Comparison of ENCODE assay signal across 9 cellular contexts in the genomic region with DNA sequence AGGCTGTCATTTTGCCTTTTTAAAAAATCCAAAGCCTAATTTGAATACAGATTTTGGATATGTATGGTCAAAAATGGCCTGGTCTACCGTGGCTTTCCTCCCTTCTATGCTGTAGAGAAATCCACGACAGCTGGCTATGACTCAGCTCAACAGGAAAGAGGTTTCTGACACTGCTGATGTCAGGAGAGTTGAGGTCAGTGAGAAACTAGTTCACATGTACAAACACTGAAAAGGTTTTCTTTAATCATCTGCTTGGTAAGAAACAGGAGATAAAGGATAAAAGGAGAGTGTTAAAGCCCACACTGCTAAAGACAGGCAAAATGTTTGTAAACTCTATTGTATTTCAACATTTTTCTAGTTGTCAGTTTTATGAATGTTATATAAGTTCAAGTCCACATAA.
DNase-seq lines count a peak whose midpoint lies in the region; ATAC-seq, FAIRE-seq and TF ChIP-seq lines count a peak whose summit lies in the region.
"Had no signal": no experiment of that assay in that cellular context is flagged by ENCODE, and none has a peak within 500 bp of the region (broad histone marks: within the 10 kb centered on the region; RNA-seq: fewer than 3 reads in every experiment).

No MANE protein-coding gene starts in this region.

- no peak for FAIRE-seq in small intestine (lab: Jason Lieb, UNC)

- TF ChIP-seq POLR2A in esophagus muscularis mucosa (IDR thresholded peaks at IDR 0.05; ENCODE audit: low read depth), result no peak

- no peaks in the 10 kb centered on the region for H3K9me3 Mint-ChIP-seq in CD8-positive, alpha-beta memory T cell
- H3K9me3 Mint-ChIP-seq in activated B cell treated with CpG ODN at 0.5 μM for 24 hours, result no peaks in the 10 kb centered on the region
- H3K9me3 Mint-ChIP-seq: neural crest cell had no signal

- peak overlapping the region in 5 of 7 donors; percentile 6 to 38 (median 29) for H3K4me3 Mint-ChIP-seq in CD8-positive, alpha-beta memory T cell
- no peak overlapping the region for H3K4me3 Mint-ChIP-seq in activated B cell treated with CpG ODN at 0.5 μM for 24 hours
- H3K4me3 Mint-ChIP-seq: neural crest cell had no signal

- no peaks in the 10 kb centered on the region for H3K36me3 ChIP-seq in CD8-positive, alpha-beta memory T cell (ENCODE audit: insufficient read depth, low read length)
- H3K36me3 ChIP-seq in esophagus muscularis mucosa, result no peaks in the 10 kb centered on the region
- no peaks in the 10 kb centered on the region for H3K36me3 ChIP-seq in small intestine (ENCODE audit: control insufficient read depth in 2 of 2, insufficient read depth in 2 of 2, low read length in 2 of 2)

- ATAC-seq in GM19351 (IDR thresholded peaks at IDR 0.05; ENCODE audit: unreplicated experiment) (peak; percentile 97), HG03457 (IDR thresholded peaks at IDR 0.05; ENCODE audit: unreplicated experiment) (peak; percentile 80), activated B cell treated with CpG ODN at 0.5 μM for 24 hours (ENCODE audit: low read depth) (peak; percentile 57)

- H3K4me1 ChIP-seq in CD8-positive, alpha-beta memory T cell (ENCODE audit: insufficient read depth, low read length), result peaks cover 7% of the 10 kb centered on the region
- H3K4me1 ChIP-seq in esophagus muscularis mucosa (peaks cover 0 to 30% (median 20%) of the 10 kb centered on the region in 4 donors), small intestine (ENCODE audit: control insufficient read depth in 2 of 2, insufficient read depth in 1 of 2, low read depth in 1 of 2, low read length in 1 of 2) (no peaks in the 10 kb centered on the region)

- peak overlapping the region; percentile 12 to 87 (median 74) for H3K27ac Mint-ChIP-seq in CD8-positive, alpha-beta memory T cell
- H3K27ac Mint-ChIP-seq in activated B cell treated with CpG ODN at 0.5 μM for 24 hours, result no peak overlapping the region

- CTCF ChIA-PET in CD8-positive, alpha-beta memory T cell (lab: Charles Lee), result no interaction called here
- CTCF ChIA-PET in activated B cell treated with CpG ODN at 0.5 μM for 24 hours (lab: Charles Lee), result interaction anchor here (1.8 kb wide), 1 partner anchor 199 kb away, joined by 8 read pairs; no protein-coding TSS in a partner anchor

- no peaks in the 10 kb centered on the region for H3K27me3 ChIP-seq in CD8-positive, alpha-beta memory T cell (ENCODE audit: insufficient read depth, low read length, poor library complexity, severe bottlenecking)
- H3K27me3 ChIP-seq in esophagus muscularis mucosa, result no peaks in the 10 kb centered on the region
- H3K27me3 ChIP-seq in small intestine (ENCODE audit: control insufficient read depth in 2 of 2, insufficient read depth in 2 of 2, low read length in 2 of 2), result no peaks in the 10 kb centered on the region

- no peak for TF ChIP-seq CTCF in activated B cell treated with CpG ODN at 0.5 μM for 24 hours (IDR thresholded peaks at IDR 0.05)
- no peak for TF ChIP-seq CTCF in esophagus muscularis mucosa (IDR thresholded peaks at IDR 0.05)

- intact Hi-C loops in activated B cell treated with CpG ODN at 0.5 μM for 24 hours (cut with micrococcal nuclease) (no loop called here), esophagus muscularis mucosa (cut with DNase I) (no loop called here)

- peaks cover 0 to 16% (median 0%) of the 10 kb centered on the region in 3 donors for H3K36me3 Mint-ChIP-seq in CD8-positive, alpha-beta memory T cell
- peaks cover 8% of the 10 kb centered on the region for H3K36me3 Mint-ChIP-seq in activated B cell treated with CpG ODN at 0.5 μM for 24 hours (ENCODE audit: low read depth)

- POLR2A ChIA-PET in CD8-positive, alpha-beta memory T cell (lab: Charles Lee), result no interaction called here
- POLR2A ChIA-PET in activated B cell treated with CpG ODN at 0.5 μM for 24 hours (lab: Charles Lee), result interaction anchor here (0.9 kb wide), 1 partner anchor 147 kb away, joined by 3 read pairs; no protein-coding TSS in a partner anchor

- peaks cover 52 to 75% (median 70%) of the 10 kb centered on the region in 3 donors for H3K4me1 Mint-ChIP-seq in CD8-positive, alpha-beta memory T cell
- peaks cover 20% of the 10 kb centered on the region for H3K4me1 Mint-ChIP-seq in activated B cell treated with CpG ODN at 0.5 μM for 24 hours

- peak in 4 of 5 donors; percentile 2 to 56 (median 16) for DNase-seq in CD8-positive, alpha-beta memory T cell
- DNase-seq in activated B cell treated with CpG ODN at 0.5 μM for 24 hours (no peak), esophagus muscularis mucosa (ENCODE audit: extremely low spot score) (no peak), small intestine (peak; percentile 40), NCI-H774 (lab: John Stamatoyannopoulos, UW) (no peak), putamen (ENCODE audit: low spot score) (no peak)

- peak overlapping the region; percentile 9 for H3K27ac ChIP-seq in CD8-positive, alpha-beta memory T cell (ENCODE audit: low read depth, low read length)
- peak overlapping the region in 3 of 4 donors; percentile 41 to 59 (median 54) for H3K27ac ChIP-seq in esophagus muscularis mucosa (replicated peaks in 1 of 4)
- H3K27ac ChIP-seq in small intestine (ENCODE audit: low read depth in 1 of 2, low read length in 1 of 2), result peak overlapping the region; percentile 48 to 75

- H3K4me3 ChIP-seq in CD8-positive, alpha-beta memory T cell (ENCODE audit: low read length), result no peak overlapping the region
- H3K4me3 ChIP-seq in esophagus muscularis mucosa (no peak overlapping the region), small intestine (ENCODE audit: low read depth in 1 of 2, low read length in 2 of 2) (no peak overlapping the region)

- peaks cover 0 to 6% of the 10 kb centered on the region in 2 donors for H3K27me3 Mint-ChIP-seq in CD8-positive, alpha-beta memory T cell
- no peaks in the 10 kb centered on the region for H3K27me3 Mint-ChIP-seq in activated B cell treated with CpG ODN at 0.5 μM for 24 hours

- H3K9me3 ChIP-seq in CD8-positive, alpha-beta memory T cell (ENCODE audit: low read length), result no peaks in the 10 kb centered on the region
- H3K9me3 ChIP-seq in esophagus muscularis mucosa (no peaks in the 10 kb centered on the region), small intestine (ENCODE audit: control insufficient read depth, low read depth) (no peaks in the 10 kb centered on the region)

- TF ChIP-seq EP300 in esophagus muscularis mucosa (IDR thresholded peaks at IDR 0.05), result no peak

- 9% methylated on average over 2 of the region's 2 CpGs for WGBS in esophagus muscularis mucosa
- WGBS in small intestine, 3 donors, result 36 to 72% (median 39%) methylated on average over 2 of the region's 2 CpGs

Comparison
In these comparisons a context has a peak if more than half of its experiments do, and no peak if none do; other contexts are left out.
1. DNase-seq: peak in CD8-positive, alpha-beta memory T cell (4 of 5) and small intestine (single experiment); none in activated B cell treated with CpG ODN at 0.5 μM for 24 hours (single experiment), esophagus muscularis mucosa (single experiment), NCI-H774 (single experiment) and putamen (single experiment).
2. H3K27ac ChIP-seq: peak in every context shown above with its lines; median percentile 62 in small intestine; 54 in esophagus muscularis mucosa; 9 in CD8-positive, alpha-beta memory T cell.
3. Peak in every context shown above with its lines, with median percentiles within 50 percentile points of each other: ATAC-seq.